Comparison of ENCODE assay signal across 8 cellular contexts in the genomic region with DNA sequence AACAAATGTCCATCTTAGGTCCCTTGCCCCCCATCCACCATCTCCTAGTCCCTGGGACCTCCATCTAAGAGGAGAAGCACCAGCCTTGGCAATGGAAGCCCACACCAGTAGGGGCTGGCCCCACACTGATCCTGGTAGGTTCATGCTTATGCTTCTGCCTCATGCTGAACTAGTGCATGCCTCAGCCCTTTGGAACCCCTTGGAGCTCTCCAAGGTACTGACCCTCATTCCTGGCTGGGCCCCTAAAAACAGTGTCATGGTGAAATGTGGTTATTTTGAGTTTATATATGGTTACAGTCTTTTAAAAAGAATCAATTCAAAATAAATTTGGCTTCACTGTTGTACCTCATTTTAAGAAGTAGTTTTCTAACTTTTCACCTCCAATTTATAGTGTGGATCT.
DNase-seq lines count a peak whose midpoint lies in the region; ATAC-seq and TF ChIP-seq lines count a peak whose summit lies in the region.

No MANE protein-coding gene starts in this region.

- H3K9me3 ChIP-seq in tibial artery = no peaks in the 10 kb centered on the region

- no peak overlapping the region for H3K4me3 Mint-ChIP-seq in activated CD8-positive, alpha-beta T cell treated with anti-CD3 and anti-CD28 coated beads for 36 hours

- POLR2A ChIA-PET in activated CD8-positive, alpha-beta T cell treated with anti-CD3 and anti-CD28 coated beads for 36 hours (lab: Charles Lee) = interaction anchor here (0.8 kb wide), 1 partner anchor 128 kb away, joined by 3 read pairs; no protein-coding TSS in a partner anchor

- H3K4me1 ChIP-seq in tibial artery = peaks cover 0 to 4% (median 0%) of the 10 kb centered on the region in 4 donors

- H3K27me3 Mint-ChIP-seq in activated CD8-positive, alpha-beta T cell treated with anti-CD3 and anti-CD28 coated beads for 36 hours = no peaks in the 10 kb centered on the region

- no peak for ATAC-seq in activated CD8-positive, alpha-beta T cell treated with anti-CD3 and anti-CD28 coated beads for 36 hours
- ATAC-seq in GM18519 (IDR thresholded peaks at IDR 0.05; ENCODE audit: low FRiP score, unreplicated experiment) (no peak), GM18873 (IDR thresholded peaks at IDR 0.05; ENCODE audit: low FRiP score, unreplicated experiment) (no peak)

- CTCF ChIA-PET in activated CD8-positive, alpha-beta T cell treated with anti-CD3 and anti-CD28 coated beads for 36 hours (lab: Charles Lee) = interaction anchor here (1.7 kb wide), 1 partner anchor 364 kb away, joined by 3 read pairs; no protein-coding TSS in a partner anchor

- peaks cover 3% of the 10 kb centered on the region for H3K36me3 Mint-ChIP-seq in activated CD8-positive, alpha-beta T cell treated with anti-CD3 and anti-CD28 coated beads for 36 hours (ENCODE audit: low read depth)

- no peak for TF ChIP-seq CTCF in activated CD8-positive, alpha-beta T cell treated with anti-CD3 and anti-CD28 coated beads for 36 hours (IDR thresholded peaks at IDR 0.05)
- no peak for TF ChIP-seq CTCF in tibial artery (IDR thresholded peaks at IDR 0.05)

- DNase-seq in CD1c-positive myeloid dendritic cell (ENCODE audit: extremely low spot score) (peak; percentile 54), KBM-7 (peak; percentile 59), iPS DF 4.7 (ENCODE audit: extremely low read depth, low spot score) (peak; percentile 16), occipital lobe (lab: John Stamatoyannopoulos, UW) (no peak), tibial artery (no peak)
- DNase-seq in activated CD8-positive, alpha-beta T cell treated with anti-CD3 and anti-CD28 coated beads for 36 hours = peak; percentile 70

- H3K27ac ChIP-seq in tibial artery = no peak overlapping the region

- H3K36me3 ChIP-seq in tibial artery = no peaks in the 10 kb centered on the region

- no peaks in the 10 kb centered on the region for H3K27me3 ChIP-seq in tibial artery

- no peak overlapping the region for H3K27ac Mint-ChIP-seq in activated CD8-positive, alpha-beta T cell treated with anti-CD3 and anti-CD28 coated beads for 36 hours

- H3K9me3 Mint-ChIP-seq in activated CD8-positive, alpha-beta T cell treated with anti-CD3 and anti-CD28 coated beads for 36 hours = no peaks in the 10 kb centered on the region

- peaks cover 63% of the 10 kb centered on the region for H3K4me1 Mint-ChIP-seq in activated CD8-positive, alpha-beta T cell treated with anti-CD3 and anti-CD28 coated beads for 36 hours (ENCODE audit: low read depth)

- intact Hi-C loops in activated CD8-positive, alpha-beta T cell treated with anti-CD3 and anti-CD28 coated beads for 36 hours (cut with micrococcal nuclease) = loop anchor here (5.0 to 10.0 kb wide), 2 partner anchors 52 to 224 kb away; no protein-coding TSS in a partner anchor
- intact Hi-C loops in tibial artery (cut with DNase I; ENCODE audit: low total_unique reads) = no loop called here

- H3K4me3 ChIP-seq in tibial artery = no peak overlapping the region

- in situ Hi-C loops in KBM-7 (cut with MboI; ENCODE audit: low pct_unique_long_range_greater_than_20kb, low sequenced_read_pairs) = no loop called here

Comparison
In these comparisons a context has a peak if more than half of its experiments do, and no peak if none do; other contexts are left out.
1. DNase-seq: peak in CD1c-positive myeloid dendritic cell (single experiment), KBM-7 (single experiment), activated CD8-positive, alpha-beta T cell treated with anti-CD3 and anti-CD28 coated beads for 36 hours (single experiment) and iPS DF 4.7 (single experiment); none in occipital lobe (single experiment) and tibial artery (0 of 2).